9 cellular contexts compared by ENCODE assay signal in the genomic region with DNA sequence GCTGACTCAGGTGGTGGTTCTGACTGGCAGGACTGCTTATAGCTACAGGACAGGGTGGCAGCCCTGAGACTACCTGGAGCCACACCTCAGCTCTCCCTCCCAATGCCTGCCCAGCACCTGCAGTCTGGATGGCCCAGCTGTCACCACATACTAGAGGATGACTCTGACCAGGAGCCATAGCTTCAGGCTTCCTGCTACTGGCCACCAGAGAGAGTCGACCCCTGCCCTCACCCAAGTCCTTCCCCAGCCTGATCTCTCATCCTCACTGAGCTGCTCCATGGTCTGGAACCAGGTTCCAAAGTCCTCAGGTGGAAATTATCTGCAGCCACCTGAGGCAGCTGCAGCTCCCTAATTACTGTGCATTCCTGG. TPM values are rescaled to one million over a fixed set of nuclear protein-coding genes. Genes with fewer than 3 reads are reported as not detected.
A peak's percentile ranks its signal among the peaks of the same experiment; 100 is the strongest.
DNase-seq lines count a peak whose midpoint lies in the region; ATAC-seq, FAIRE-seq and TF ChIP-seq lines count a peak whose summit lies in the region.
"Had no signal": no experiment of that assay in that cellular context is flagged by ENCODE, and none has a peak within 500 bp of the region (broad histone marks: within the 10 kb centered on the region; RNA-seq: fewer than 3 reads in every experiment).

No MANE protein-coding gene starts in this region.

- H2BK15ac ChIP-seq in neuronal stem cell (ENCODE audit: low read length) = no peak overlapping the region

- H4K91ac ChIP-seq in neuronal stem cell (ENCODE audit: low read depth, low read length, poor library complexity) = no peak overlapping the region

- H3K79me1 ChIP-seq in neuronal stem cell (ENCODE audit: low read depth, low read length) = no peaks in the 10 kb centered on the region

- H3K9me3 Mint-ChIP-seq in GM23338 = no peaks in the 10 kb centered on the region; the same call in 2 of the 3 replicates
- H3K9me3 Mint-ChIP-seq: CD4-positive, alpha-beta memory T cell had no signal

- no peaks in the 10 kb centered on the region for H3K79me2 ChIP-seq in GM23338 (replicated peaks; ENCODE audit: insufficient read depth)

- no peaks in the 10 kb centered on the region for H3K27me3 ChIP-seq in GM23338 (ENCODE audit: insufficient read depth)
- H3K27me3 ChIP-seq in neuronal stem cell (ENCODE audit: control insufficient read depth in 3 of 3, insufficient read depth in 3 of 3, low read depth in 1 of 3, low read length in 3 of 3) = peaks cover 0 to 4% (median 0%) of the 10 kb centered on the region in 3 experiments
- H3K27me3 ChIP-seq: BE2C had no signal

- no peak overlapping the region for H3K18ac ChIP-seq in neuronal stem cell (ENCODE audit: low read length)

- H4K20me1 ChIP-seq in GM23338 (replicated peaks; ENCODE audit: insufficient read depth) = no peaks in the 10 kb centered on the region

- no peak overlapping the region for H3K4me2 ChIP-seq in GM23338
- H3K4me2 ChIP-seq in neuronal stem cell (ENCODE audit: insufficient read depth, low read length, poor library complexity, severe bottlenecking) = no peak overlapping the region

- H3K36me3 Mint-ChIP-seq in GM23338 (ENCODE audit: low read depth) = no peaks in the 10 kb centered on the region; the same call in 2 of the 3 replicates
- H3K36me3 Mint-ChIP-seq: CD4-positive, alpha-beta memory T cell had no signal

- no peak overlapping the region for H2BK5ac ChIP-seq in neuronal stem cell (ENCODE audit: low read length)

- H3K14ac ChIP-seq in neuronal stem cell (ENCODE audit: low read length) = no peak overlapping the region

- H3K9ac ChIP-seq in kidney (ENCODE audit: low read length in 2 of 2) (no peak overlapping the region), neuronal stem cell (ENCODE audit: low read depth, low read length, poor library complexity) (no peak overlapping the region)

- TF ChIP-seq CTCF in GM23338 (conservative IDR thresholded peaks at IDR 0.05; ENCODE audit: low read depth in 2 of 2) (no peak), kidney (IDR thresholded peaks at IDR 0.05; ENCODE audit: borderline replicate concordance, extremely low read depth, insufficient read depth) (no peak)

- intact Hi-C loops in kidney (cut with DNase I) = no loop called here

- no peaks in the 10 kb centered on the region for H3K9me2 ChIP-seq in GM23338 (ENCODE audit: insufficient read depth)

- no peak overlapping the region for H3K27ac ChIP-seq in GM23338 (ENCODE audit: low read depth)
- H3K27ac ChIP-seq in kidney (ENCODE audit: low read depth in 2 of 2, low read length in 2 of 2) = peak overlapping the region; percentile 2 to 57
- H3K27ac ChIP-seq in neuronal stem cell (replicated peaks; ENCODE audit: low read length) = no peak overlapping the region

- H3K36me3 ChIP-seq in GM23338 (ENCODE audit: insufficient read depth) = no peaks in the 10 kb centered on the region
- no peaks in the 10 kb centered on the region for H3K36me3 ChIP-seq in kidney (ENCODE audit: control insufficient read depth in 1 of 2, insufficient read depth in 2 of 2, low read length in 2 of 2)
- no peaks in the 10 kb centered on the region for H3K36me3 ChIP-seq in neuronal stem cell (replicated peaks in 1 of 2; ENCODE audit: control insufficient read depth in 2 of 2, insufficient read depth in 2 of 2, low read length in 2 of 2)
- H3K36me3 ChIP-seq: BE2C had no signal

- peaks cover 25% of the 10 kb centered on the region for H3K4me1 Mint-ChIP-seq in GM23338

- peaks cover 13% of the 10 kb centered on the region; the same call in 1 of the 2 replicates for H3K4me1 ChIP-seq in GM23338 (ENCODE audit: insufficient read depth)
- peaks cover 14 to 42% of the 10 kb centered on the region in 2 donors for H3K4me1 ChIP-seq in kidney (ENCODE audit: control insufficient read depth in 1 of 2, insufficient read depth in 1 of 2, low read depth in 1 of 2, low read length in 2 of 2)
- H3K4me1 ChIP-seq in neuronal stem cell (ENCODE audit: control insufficient read depth in 2 of 2, insufficient read depth in 1 of 2, low read depth in 1 of 2, low read length in 2 of 2) = peaks cover 4 to 11% of the 10 kb centered on the region in 2 donors
- H3K4me1 ChIP-seq: BE2C had no signal

- no peak for ATAC-seq in GM23338

- H3K9me3 ChIP-seq in kidney (ENCODE audit: control insufficient read depth in 1 of 2, low read length in 2 of 2) (no peaks in the 10 kb centered on the region), neuronal stem cell (replicated peaks in 1 of 2; ENCODE audit: control insufficient read depth in 2 of 2, insufficient read depth in 1 of 2, low read depth in 1 of 2, low read length in 2 of 2) (no peaks in the 10 kb centered on the region)
- H3K9me3 ChIP-seq: BE2C had no signal

- no peak overlapping the region for H3K27ac Mint-ChIP-seq in GM23338

- H3K4me3 ChIP-seq in GM23338 = no peak overlapping the region
- H3K4me3 ChIP-seq in kidney (ENCODE audit: low read length in 2 of 2) = no peak overlapping the region
- H3K4me3 ChIP-seq in neuronal stem cell (ENCODE audit: low read length in 2 of 2) = no peak overlapping the region

- FAIRE-seq in kidney (lab: Jason Lieb, UNC) = no peak

- H3F3A ChIP-seq in GM23338 (replicated peaks; ENCODE audit: low read depth) = no peaks in the 10 kb centered on the region

- WGBS in neuronal stem cell (ENCODE audit: extremely low coverage in 2 of 2, insufficient read length in 2 of 2, insufficient replicate concordance in 1 of 2), 2 donors = no CpG with 5 or more reads among the region's 1 CpG

- no peak overlapping the region for H2BK120ac ChIP-seq in neuronal stem cell (ENCODE audit: low read depth, low read length)

- H4K8ac ChIP-seq in neuronal stem cell (ENCODE audit: low read depth, low read length) = no peak overlapping the region

- H3K27me3 Mint-ChIP-seq in GM23338 (ENCODE audit: insufficient read depth, low read depth, poor library complexity) = peaks cover 27% of the 10 kb centered on the region

- no peak overlapping the region for H3K4me3 Mint-ChIP-seq in GM23338
- H3K4me3 Mint-ChIP-seq: CD4-positive, alpha-beta memory T cell had no signal

- no peak overlapping the region for H3K4ac ChIP-seq in neuronal stem cell (ENCODE audit: low read length)

- no peak overlapping the region for H2BK12ac ChIP-seq in neuronal stem cell (ENCODE audit: low read length)

- DNase-seq in GM23338 (ENCODE audit: low spot score) = no peak
- DNase-seq in NCI-H526 treated with DMSO at 0.1 percent for 48 hours (lab: John Stamatoyannopoulos, UW) = peak; percentile 15
- no peak for DNase-seq in kidney
- no peak for DNase-seq in neuronal stem cell (ENCODE audit: low spot score)
- DNase-seq in activated gamma-delta T cell (lab: John Stamatoyannopoulos, UW) = no peak
- DNase-seq in NCI-H2029 treated with DMSO at 0.1 percent for 48 hours (lab: John Stamatoyannopoulos, UW) = no peak
- no peak for DNase-seq in middle frontal gyrus (ENCODE audit: extremely low spot score, low spot score)

- H2AK5ac ChIP-seq in neuronal stem cell (ENCODE audit: low read depth, low read length) = no peak overlapping the region

- peak overlapping the region; percentile 76; the same call in 1 of the 2 replicates for H2AFZ ChIP-seq in GM23338
- H2AFZ ChIP-seq in neuronal stem cell (ENCODE audit: low read length) = no peak overlapping the region

- peak overlapping the region; percentile 46 for H3K23ac ChIP-seq in neuronal stem cell (ENCODE audit: low read depth, low read length, poor library complexity)

RNA-seq across cellular contexts. Expression of a gene that starts 25.6 kb away (rescaled TPM):
- total RNA-seq in GM23338 (2014; rRNA removed; shearing (Covaris generic)) = 1.7 and 3.1 TPM in 2 replicates
- polyA plus RNA-seq in GM23338 (2016; fragmentation: Nextera tagmentation; extraction: Ambion mirVana) (0.47 and 1.7 TPM in 2 replicates), kidney (ENCODE audit: insufficient read depth, low read depth, low replicate concordance) (7.8 TPM)
- 15.0 TPM for total RNA-seq in kidney
- polyA plus RNA-seq in neuronal stem cell (2013, experiment 1 of 2) = 1.9 TPM
- polyA plus RNA-seq in neuronal stem cell (2013, experiment 2 of 2) = 1.8 TPM

Comparison
In these comparisons a context has a peak if more than half of its experiments do, and no peak if none do; other contexts are left out.
1. H3K27ac ChIP-seq: peak in kidney (2 of 2); none in GM23338 (single experiment) and neuronal stem cell (single experiment).